ENCODE assay signal across 1 cellular context in the genomic region with DNA sequence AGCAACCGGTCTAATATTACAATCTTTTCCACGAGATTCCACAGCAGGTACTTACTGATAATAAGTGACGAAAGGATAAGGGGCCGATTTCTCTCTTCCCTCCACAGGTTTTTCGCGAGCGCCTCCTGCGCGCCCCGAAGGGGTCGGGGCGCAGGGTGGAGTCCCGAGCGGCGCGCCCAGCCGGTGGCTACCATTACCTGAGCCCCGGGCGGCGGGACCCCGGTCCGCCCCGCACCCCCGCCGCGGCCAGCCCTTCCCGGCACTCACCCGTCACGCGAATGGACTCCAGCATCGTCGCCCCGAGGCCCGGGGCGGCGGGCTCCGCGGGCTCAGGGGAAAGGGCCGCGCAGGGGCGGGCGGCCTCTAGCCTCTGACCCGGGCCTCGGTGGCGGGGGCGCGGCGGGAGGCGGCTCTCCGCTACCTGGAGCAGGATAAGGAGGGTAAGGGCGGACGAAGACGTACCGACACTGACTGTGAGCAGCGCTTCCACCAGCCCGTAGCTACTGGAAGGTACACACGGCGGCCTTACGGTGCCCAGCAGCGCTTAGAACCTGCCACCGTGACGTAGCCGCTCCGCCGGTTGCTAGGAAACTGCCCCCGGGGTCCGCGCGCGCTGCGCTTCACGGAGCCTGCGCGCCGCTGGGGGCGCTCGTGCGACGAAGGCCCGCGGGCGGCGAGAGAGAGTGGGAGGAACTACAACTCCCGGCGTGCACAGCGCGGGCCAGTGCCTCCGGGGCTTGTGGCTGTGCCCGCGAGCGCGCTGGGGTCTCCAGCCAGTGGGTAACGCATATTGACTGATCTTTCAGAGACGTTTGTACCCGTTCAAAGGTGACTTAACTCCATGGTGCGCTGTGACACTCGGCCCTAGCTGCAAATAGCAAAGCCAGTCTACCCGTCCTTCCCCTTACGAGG.
TF ChIP-seq lines count a peak whose summit lies in the region.

No MANE protein-coding gene starts in this region.

TF ChIP-seq in K562, 482 proteins besides CTCF, POLR2A, EP300 and RAD21 (continued from another document and continues in another):
- TF ChIP-seq, protein P1, sequence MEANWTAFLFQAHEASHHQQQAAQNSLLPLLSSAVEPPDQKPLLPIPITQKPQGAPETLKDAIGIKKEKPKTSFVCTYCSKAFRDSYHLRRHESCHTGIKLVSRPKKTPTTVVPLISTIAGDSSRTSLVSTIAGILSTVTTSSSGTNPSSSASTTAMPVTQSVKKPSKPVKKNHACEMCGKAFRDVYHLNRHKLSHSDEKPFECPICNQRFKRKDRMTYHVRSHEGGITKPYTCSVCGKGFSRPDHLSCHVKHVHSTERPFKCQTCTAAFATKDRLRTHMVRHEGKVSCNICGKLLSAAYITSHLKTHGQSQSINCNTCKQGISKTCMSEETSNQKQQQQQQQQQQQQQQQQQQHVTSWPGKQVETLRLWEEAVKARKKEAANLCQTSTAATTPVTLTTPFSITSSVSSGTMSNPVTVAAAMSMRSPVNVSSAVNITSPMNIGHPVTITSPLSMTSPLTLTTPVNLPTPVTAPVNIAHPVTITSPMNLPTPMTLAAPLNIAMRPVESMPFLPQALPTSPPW (CRISPR knock-in tag; IDR thresholded peaks at IDR 0.05), result peak; percentile 42; the same call in 1 of the 2 replicates
- TF ChIP-seq IRF2 (CRISPR knock-in tag; IDR thresholded peaks at IDR 0.05) (no peak), PHF21A (IDR thresholded peaks at IDR 0.05; ENCODE audit: borderline replicate concordance, low read depth) (no peak), ESRRB (CRISPR knock-in tag; IDR thresholded peaks at IDR 0.05; ENCODE audit: borderline replicate concordance) (no peak), ZC3H4 (CRISPR knock-in tag; IDR thresholded peaks at IDR 0.05; ENCODE audit: borderline replicate concordance) (no peak), DIDO1 (tag; IDR thresholded peaks at IDR 0.05; ENCODE audit: low read depth) (0 out of 2 replicates have a peak, but pooled peaks have one; percentile 50), NBN (IDR thresholded peaks at IDR 0.05; ENCODE audit: low read depth) (no peak), ZNF79 (CRISPR knock-in tag; IDR thresholded peaks at IDR 0.05; ENCODE audit: low read depth) (no peak), ZNF140 (CRISPR knock-in tag; IDR thresholded peaks at IDR 0.05) (no peak), SMAD3 (CRISPR knock-in tag; conservative IDR thresholded peaks at IDR 0.05) (0 out of 2 replicates have a peak, but pooled peaks have one; percentile 18), NFRKB (IDR thresholded peaks at IDR 0.05; ENCODE audit: low read depth) (no peak), CBFA2T2 (conservative IDR thresholded peaks at IDR 0.05) (no peak), TCF7 (IDR thresholded peaks at IDR 0.05; ENCODE audit: borderline replicate concordance) (no peak), RBM34 (IDR thresholded peaks at IDR 0.05; ENCODE audit: borderline replicate concordance, insufficient read depth, low read length) (no peak), DACH1 (IDR thresholded peaks at IDR 0.05; ENCODE audit: partially characterized antibody) (no peak), POLR3G (IDR thresholded peaks at IDR 0.05; ENCODE audit: extremely low read depth, insufficient read length, insufficient replicate concordance) (no peak), SIN3A (IDR thresholded peaks at IDR 0.05; ENCODE audit: borderline replicate concordance in 2 of 2, control insufficient read depth in 1 of 2, low read depth in 2 of 2, low read length in 2 of 2) (no peak), TSC22D4 (tag; IDR thresholded peaks at IDR 0.05) (no peak), ZNF347 (CRISPR knock-in tag; IDR thresholded peaks at IDR 0.05; ENCODE audit: low read depth) (no peak), KLF16 (IDR thresholded peaks at IDR 0.05) (0 out of 2 replicates have a peak, but pooled peaks have one; percentile 49), JUND (IDR thresholded peaks at IDR 0.05; ENCODE audit: borderline replicate concordance, low read depth, low read length) (peak; percentile 54), JUND (tag; IDR thresholded peaks at IDR 0.05; ENCODE audit: borderline replicate concordance, low read depth, low read length) (no peak; the same call in 2 of the 3 replicates), ETV6 (IDR thresholded peaks at IDR 0.05; ENCODE audit: borderline replicate concordance in 1 of 2, low read depth in 2 of 2, low read length in 1 of 2) (no peak), ETV6 (CRISPR knock-in tag; IDR thresholded peaks at IDR 0.05; ENCODE audit: borderline replicate concordance) (no peak), ZNF707 (CRISPR knock-in tag; conservative IDR thresholded peaks at IDR 0.05) (no peak), MCM3 (IDR thresholded peaks at IDR 0.05) (no peak), STAT5A (IDR thresholded peaks at IDR 0.05; ENCODE audit: borderline replicate concordance, low read length) (no peak), HSF4 (CRISPR knock-in tag; IDR thresholded peaks at IDR 0.05; ENCODE audit: borderline replicate concordance) (no peak), PRMT5 (CRISPR knock-in tag; IDR thresholded peaks at IDR 0.05) (no peak), CBX2 (IDR thresholded peaks at IDR 0.05; ENCODE audit: insufficient read depth, low read length, poor library complexity, severe bottlenecking) (no peak)
- TF ChIP-seq, protein P2, sequence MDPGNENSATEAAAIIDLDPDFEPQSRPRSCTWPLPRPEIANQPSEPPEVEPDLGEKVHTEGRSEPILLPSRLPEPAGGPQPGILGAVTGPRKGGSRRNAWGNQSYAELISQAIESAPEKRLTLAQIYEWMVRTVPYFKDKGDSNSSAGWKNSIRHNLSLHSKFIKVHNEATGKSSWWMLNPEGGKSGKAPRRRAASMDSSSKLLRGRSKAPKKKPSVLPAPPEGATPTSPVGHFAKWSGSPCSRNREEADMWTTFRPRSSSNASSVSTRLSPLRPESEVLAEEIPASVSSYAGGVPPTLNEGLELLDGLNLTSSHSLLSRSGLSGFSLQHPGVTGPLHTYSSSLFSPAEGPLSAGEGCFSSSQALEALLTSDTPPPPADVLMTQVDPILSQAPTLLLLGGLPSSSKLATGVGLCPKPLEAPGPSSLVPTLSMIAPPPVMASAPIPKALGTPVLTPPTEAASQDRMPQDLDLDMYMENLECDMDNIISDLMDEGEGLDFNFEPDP (CRISPR knock-in tag; IDR thresholded peaks at IDR 0.05), result no peak
- TF ChIP-seq, protein P3, sequence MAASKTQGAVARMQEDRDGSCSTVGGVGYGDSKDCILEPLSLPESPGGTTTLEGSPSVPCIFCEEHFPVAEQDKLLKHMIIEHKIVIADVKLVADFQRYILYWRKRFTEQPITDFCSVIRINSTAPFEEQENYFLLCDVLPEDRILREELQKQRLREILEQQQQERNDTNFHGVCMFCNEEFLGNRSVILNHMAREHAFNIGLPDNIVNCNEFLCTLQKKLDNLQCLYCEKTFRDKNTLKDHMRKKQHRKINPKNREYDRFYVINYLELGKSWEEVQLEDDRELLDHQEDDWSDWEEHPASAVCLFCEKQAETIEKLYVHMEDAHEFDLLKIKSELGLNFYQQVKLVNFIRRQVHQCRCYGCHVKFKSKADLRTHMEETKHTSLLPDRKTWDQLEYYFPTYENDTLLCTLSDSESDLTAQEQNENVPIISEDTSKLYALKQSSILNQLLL (CRISPR knock-in tag; IDR thresholded peaks at IDR 0.05; ENCODE audit: borderline replicate concordance), result no peak
- TF ChIP-seq, protein P4, sequence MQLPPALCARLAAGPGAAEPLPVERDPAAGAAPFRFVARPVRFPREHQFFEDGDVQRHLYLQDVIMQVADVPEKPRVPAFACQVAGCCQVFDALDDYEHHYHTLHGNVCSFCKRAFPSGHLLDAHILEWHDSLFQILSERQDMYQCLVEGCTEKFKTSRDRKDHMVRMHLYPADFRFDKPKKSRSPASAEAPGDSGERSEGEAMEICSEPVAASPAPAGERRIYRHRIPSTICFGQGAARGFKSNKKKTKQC (CRISPR knock-in tag; IDR thresholded peaks at IDR 0.05), result peak; percentile 3; the same call in 1 of the 2 replicates
- TF ChIP-seq, protein P5, sequence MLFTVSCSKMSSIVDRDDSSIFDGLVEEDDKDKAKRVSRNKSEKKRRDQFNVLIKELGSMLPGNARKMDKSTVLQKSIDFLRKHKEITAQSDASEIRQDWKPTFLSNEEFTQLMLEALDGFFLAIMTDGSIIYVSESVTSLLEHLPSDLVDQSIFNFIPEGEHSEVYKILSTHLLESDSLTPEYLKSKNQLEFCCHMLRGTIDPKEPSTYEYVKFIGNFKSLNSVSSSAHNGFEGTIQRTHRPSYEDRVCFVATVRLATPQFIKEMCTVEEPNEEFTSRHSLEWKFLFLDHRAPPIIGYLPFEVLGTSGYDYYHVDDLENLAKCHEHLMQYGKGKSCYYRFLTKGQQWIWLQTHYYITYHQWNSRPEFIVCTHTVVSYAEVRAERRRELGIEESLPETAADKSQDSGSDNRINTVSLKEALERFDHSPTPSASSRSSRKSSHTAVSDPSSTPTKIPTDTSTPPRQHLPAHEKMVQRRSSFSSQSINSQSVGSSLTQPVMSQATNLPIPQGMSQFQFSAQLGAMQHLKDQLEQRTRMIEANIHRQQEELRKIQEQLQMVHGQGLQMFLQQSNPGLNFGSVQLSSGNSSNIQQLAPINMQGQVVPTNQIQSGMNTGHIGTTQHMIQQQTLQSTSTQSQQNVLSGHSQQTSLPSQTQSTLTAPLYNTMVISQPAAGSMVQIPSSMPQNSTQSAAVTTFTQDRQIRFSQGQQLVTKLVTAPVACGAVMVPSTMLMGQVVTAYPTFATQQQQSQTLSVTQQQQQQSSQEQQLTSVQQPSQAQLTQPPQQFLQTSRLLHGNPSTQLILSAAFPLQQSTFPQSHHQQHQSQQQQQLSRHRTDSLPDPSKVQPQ (CRISPR knock-in tag; IDR thresholded peaks at IDR 0.05; ENCODE audit: borderline replicate concordance), result no peak
- TF ChIP-seq, protein P6, sequence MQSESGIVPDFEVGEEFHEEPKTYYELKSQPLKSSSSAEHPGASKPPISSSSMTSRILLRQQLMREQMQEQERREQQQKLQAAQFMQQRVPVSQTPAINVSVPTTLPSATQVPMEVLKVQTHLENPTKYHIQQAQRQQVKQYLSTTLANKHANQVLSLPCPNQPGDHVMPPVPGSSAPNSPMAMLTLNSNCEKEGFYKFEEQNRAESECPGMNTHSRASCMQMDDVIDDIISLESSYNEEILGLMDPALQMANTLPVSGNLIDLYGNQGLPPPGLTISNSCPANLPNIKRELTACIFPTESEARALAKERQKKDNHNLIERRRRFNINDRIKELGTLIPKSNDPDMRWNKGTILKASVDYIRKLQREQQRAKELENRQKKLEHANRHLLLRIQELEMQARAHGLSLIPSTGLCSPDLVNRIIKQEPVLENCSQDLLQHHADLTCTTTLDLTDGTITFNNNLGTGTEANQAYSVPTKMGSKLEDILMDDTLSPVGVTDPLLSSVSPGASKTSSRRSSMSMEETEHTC (IDR thresholded peaks at IDR 0.05), result peak; percentile 46; the same call in 1 of the 2 replicates
- TF ChIP-seq, protein P7, sequence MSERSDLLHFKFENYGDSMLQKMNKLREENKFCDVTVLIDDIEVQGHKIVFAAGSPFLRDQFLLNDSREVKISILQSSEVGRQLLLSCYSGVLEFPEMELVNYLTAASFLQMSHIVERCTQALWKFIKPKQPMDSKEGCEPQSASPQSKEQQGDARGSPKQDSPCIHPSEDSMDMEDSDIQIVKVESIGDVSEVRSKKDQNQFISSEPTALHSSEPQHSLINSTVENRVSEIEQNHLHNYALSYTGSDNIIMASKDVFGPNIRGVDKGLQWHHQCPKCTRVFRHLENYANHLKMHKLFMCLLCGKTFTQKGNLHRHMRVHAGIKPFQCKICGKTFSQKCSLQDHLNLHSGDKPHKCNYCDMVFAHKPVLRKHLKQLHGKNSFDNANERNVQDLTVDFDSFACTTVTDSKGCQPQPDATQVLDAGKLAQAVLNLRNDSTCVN (CRISPR knock-in tag; IDR thresholded peaks at IDR 0.05), result no peak
- TF ChIP-seq, protein P8, sequence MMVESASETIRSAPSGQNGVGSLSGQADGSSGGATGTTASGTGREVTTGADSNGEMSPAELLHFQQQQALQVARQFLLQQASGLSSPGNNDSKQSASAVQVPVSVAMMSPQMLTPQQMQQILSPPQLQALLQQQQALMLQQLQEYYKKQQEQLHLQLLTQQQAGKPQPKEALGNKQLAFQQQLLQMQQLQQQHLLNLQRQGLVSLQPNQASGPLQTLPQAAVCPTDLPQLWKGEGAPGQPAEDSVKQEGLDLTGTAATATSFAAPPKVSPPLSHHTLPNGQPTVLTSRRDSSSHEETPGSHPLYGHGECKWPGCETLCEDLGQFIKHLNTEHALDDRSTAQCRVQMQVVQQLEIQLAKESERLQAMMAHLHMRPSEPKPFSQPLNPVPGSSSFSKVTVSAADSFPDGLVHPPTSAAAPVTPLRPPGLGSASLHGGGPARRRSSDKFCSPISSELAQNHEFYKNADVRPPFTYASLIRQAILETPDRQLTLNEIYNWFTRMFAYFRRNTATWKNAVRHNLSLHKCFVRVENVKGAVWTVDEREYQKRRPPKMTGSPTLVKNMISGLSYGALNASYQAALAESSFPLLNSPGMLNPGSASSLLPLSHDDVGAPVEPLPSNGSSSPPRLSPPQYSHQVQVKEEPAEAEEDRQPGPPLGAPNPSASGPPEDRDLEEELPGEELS (CRISPR knock-in tag; IDR thresholded peaks at IDR 0.05; ENCODE audit: borderline replicate concordance), result peak; percentile 30; the same call in 1 of the 2 replicates
- TF ChIP-seq, protein P9, sequence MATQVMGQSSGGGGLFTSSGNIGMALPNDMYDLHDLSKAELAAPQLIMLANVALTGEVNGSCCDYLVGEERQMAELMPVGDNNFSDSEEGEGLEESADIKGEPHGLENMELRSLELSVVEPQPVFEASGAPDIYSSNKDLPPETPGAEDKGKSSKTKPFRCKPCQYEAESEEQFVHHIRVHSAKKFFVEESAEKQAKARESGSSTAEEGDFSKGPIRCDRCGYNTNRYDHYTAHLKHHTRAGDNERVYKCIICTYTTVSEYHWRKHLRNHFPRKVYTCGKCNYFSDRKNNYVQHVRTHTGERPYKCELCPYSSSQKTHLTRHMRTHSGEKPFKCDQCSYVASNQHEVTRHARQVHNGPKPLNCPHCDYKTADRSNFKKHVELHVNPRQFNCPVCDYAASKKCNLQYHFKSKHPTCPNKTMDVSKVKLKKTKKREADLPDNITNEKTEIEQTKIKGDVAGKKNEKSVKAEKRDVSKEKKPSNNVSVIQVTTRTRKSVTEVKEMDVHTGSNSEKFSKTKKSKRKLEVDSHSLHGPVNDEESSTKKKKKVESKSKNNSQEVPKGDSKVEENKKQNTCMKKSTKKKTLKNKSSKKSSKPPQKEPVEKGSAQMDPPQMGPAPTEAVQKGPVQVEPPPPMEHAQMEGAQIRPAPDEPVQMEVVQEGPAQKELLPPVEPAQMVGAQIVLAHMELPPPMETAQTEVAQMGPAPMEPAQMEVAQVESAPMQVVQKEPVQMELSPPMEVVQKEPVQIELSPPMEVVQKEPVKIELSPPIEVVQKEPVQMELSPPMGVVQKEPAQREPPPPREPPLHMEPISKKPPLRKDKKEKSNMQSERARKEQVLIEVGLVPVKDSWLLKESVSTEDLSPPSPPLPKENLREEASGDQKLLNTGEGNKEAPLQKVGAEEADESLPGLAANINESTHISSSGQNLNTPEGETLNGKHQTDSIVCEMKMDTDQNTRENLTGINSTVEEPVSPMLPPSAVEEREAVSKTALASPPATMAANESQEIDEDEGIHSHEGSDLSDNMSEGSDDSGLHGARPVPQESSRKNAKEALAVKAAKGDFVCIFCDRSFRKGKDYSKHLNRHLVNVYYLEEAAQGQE (CRISPR knock-in tag; IDR thresholded peaks at IDR 0.05; ENCODE audit: low read depth), result no peak
